ENCODE assay signal across 27 cellular contexts in genomic region chr5:30385754-30386153, GRCh38.
"Had no signal": no experiment of that assay in that cellular context is flagged by ENCODE, and none has a peak within 500 bp of the region (broad histone marks: within the 10 kb centered on the region; RNA-seq: fewer than 3 reads in every experiment).

No MANE protein-coding gene starts in this region.

- H3K9me3 ChIP-seq: stomach, suprapubic skin, testis, thoracic aorta, thyroid gland, tibial artery, tibial nerve, upper lobe of left lung, upper lobe of right lung, uterus, vagina had no signal

- DNase-seq: stimulated activated CD4-positive, alpha-beta T cell treated with anti-CD3 and anti-CD28 coated beads, Interleukin-2, amount 100 ng/mL, for 48 hours; stimulated activated CD4-positive, alpha-beta T cell treated with anti-CD3 and anti-CD28 coated beads, Interleukin-4, amount 100 ng/mL, for 1 hour; stimulated activated CD4-positive, alpha-beta T cell treated with anti-CD3 and anti-CD28 coated beads, Interleukin-4, amount 100 ng/mL, for 24 hours; stimulated activated CD4-positive, alpha-beta T cell treated with anti-CD3 and anti-CD28 coated beads, Interleukin-4, amount 100 ng/mL, for 4 hours; stimulated activated CD8-positive, alpha-beta memory T cell treated with anti-CD3 and anti-CD28 coated beads, Interleukin-4, amount 100 ng/mL, for 48 hours; stimulated activated naive B cell treated with anti-CD40 and anti-IgM and Interleukin-4, amounts not matched to agents 10 μg/mL and 1 μg/mL and 100 μg/mL, for 72 hours; stimulated activated naive CD4-positive, alpha-beta T cell; stimulated activated naive CD4-positive, alpha-beta T cell treated with Interleukin-2 at 50 U/mL for 16 hours; stimulated activated naive CD8-positive, alpha-beta T cell treated with anti-CD3 and anti-CD28 coated beads, Interleukin-15, amount 100 ng/mL, for 72 hours; stimulated activated naive CD8-positive, alpha-beta T cell treated with anti-CD3 and anti-CD28 coated beads, Interleukin-15, Interleukin-2, amounts not matched to agents 100 U/mL and 50 U/mL, for 24 hours; stomach; substantia nigra; testis; thyroid gland; tibial artery; transverse colon; trophoblast cell; upper lobe of left lung; upper lobe of right lung; uterus had no signal

- H3K4me1 ChIP-seq: stomach, suprapubic skin, testis, thyroid gland, tibial artery, tibial nerve, transverse colon, upper lobe of left lung, upper lobe of right lung, uterus, vagina had no signal

- ATAC-seq: stimulated activated effector memory CD8-positive, alpha-beta T cell treated with anti-CD3 and anti-CD28 coated beads, Interleukin-12 subunit alpha, Interleukin-12 subunit beta, amount 100 ng/mL, for 72 hours; stimulated activated memory B cell treated with anti-CD40 and anti-IgM and Interleukin-4, amounts not matched to agents 10 μg/mL and 1 μg/mL and 100 μg/mL, for 72 hours; stimulated activated naive B cell treated with anti-CD40 and anti-IgM and Interleukin-4, amounts not matched to agents 10 μg/mL and 1 μg/mL and 100 μg/mL, for 72 hours; stimulated activated naive CD8-positive, alpha-beta T cell treated with anti-CD3 and anti-CD28 coated beads, Interleukin-15, amount 100 ng/mL, for 72 hours; stimulated activated naive CD8-positive, alpha-beta T cell treated with anti-CD3 and anti-CD28 coated beads, Interleukin-15, Interleukin-2, amounts not matched to agents 100 U/mL and 50 U/mL, for 24 hours; upper lobe of right lung had no signal

- H3K4me3 ChIP-seq: stomach, suprapubic skin, testis, thoracic aorta, thyroid gland, tibial artery, tibial nerve, transverse colon, upper lobe of left lung, upper lobe of right lung, uterus, vagina had no signal

- FAIRE-seq: urothelium cell line had no signal

- H3K27ac ChIP-seq: stomach, suprapubic skin, testis, thoracic aorta, thyroid gland, tibial artery, tibial nerve, transverse colon, upper lobe of left lung, upper lobe of right lung, uterus, vagina had no signal
